In the genomic region with DNA sequence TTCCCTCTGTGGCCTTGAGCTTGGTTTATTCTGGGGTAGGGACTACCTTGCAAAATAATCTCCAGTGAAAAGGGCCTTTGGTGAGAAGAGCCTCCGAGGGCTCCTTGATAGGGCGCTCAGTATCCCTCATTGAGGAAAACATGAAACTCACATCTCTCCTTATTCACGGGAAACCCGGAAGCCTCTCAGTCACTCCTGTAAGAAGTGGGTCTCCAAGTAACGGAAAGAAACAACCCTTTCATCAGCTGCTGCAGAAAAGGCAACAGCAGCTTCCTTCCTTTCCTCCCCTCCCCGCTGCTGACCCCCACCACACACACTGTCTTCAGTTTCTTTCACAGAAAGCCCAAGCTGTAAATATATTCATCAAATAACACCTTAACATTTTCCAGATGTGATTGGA, we compare ENCODE assay signal across 12 cellular contexts.
A peak's percentile ranks its signal among the peaks of the same experiment; 100 is the strongest.
DNase-seq lines count a peak whose midpoint lies in the region; ATAC-seq and TF ChIP-seq lines count a peak whose summit lies in the region.
"Had no signal": no experiment of that assay in that cellular context is flagged by ENCODE, and none has a peak within 500 bp of the region (broad histone marks: within the 10 kb centered on the region; RNA-seq: fewer than 3 reads in every experiment).

No MANE protein-coding gene starts in this region.

- WGBS in ovary, 3 donors, result 48 to 63% (median 58%) methylated on average over 6 of the region's 6 CpGs

- no peak overlapping the region for H3K27ac ChIP-seq in CD4-positive, alpha-beta memory T cell (ENCODE audit: low read depth, low read length)
- H3K27ac ChIP-seq in Panc1 (ENCODE audit: low read length) (peak overlapping the region; percentile 77), ovary (peak overlapping the region; percentile 81 to 84)
- H3K27ac ChIP-seq: HL-60 had no signal

- no peak for ATAC-seq in Panc1
- ATAC-seq: activated CD8-positive, alpha-beta memory T cell treated with anti-CD3 and anti-CD28 coated beads, Interleukin-2, amount 10 ng/mL, durations not matched to agents 7 days and 5 days had no signal

- H3K4me1 Mint-ChIP-seq in CD4-positive, alpha-beta memory T cell, result peaks cover 7 to 17% (median 15%) of the 10 kb centered on the region in 4 donors
- H3K4me1 Mint-ChIP-seq in endothelial cell (ENCODE audit: unreplicated experiment), result peaks cover 94% of the 10 kb centered on the region

- no peaks in the 10 kb centered on the region for H3K9me3 Mint-ChIP-seq in CD4-positive, alpha-beta memory T cell
- H3K9me3 Mint-ChIP-seq in endothelial cell (ENCODE audit: unreplicated experiment), result no peaks in the 10 kb centered on the region

- H3K4me3 ChIP-seq in CD4-positive, alpha-beta memory T cell (ENCODE audit: low read length in 2 of 2), result no peak overlapping the region
- peak overlapping the region; percentile 40 to 66 for H3K4me3 ChIP-seq in Panc1 (ENCODE audit: low read depth in 2 of 2, low read length in 2 of 2)
- peak overlapping the region; percentile 10 for H3K4me3 ChIP-seq in ovary

- H3K4me1 ChIP-seq in CD4-positive, alpha-beta memory T cell (ENCODE audit: insufficient read depth, low read length), result no peaks in the 10 kb centered on the region
- peaks cover 5% of the 10 kb centered on the region; the same call in 1 of the 2 replicates for H3K4me1 ChIP-seq in Panc1 (ENCODE audit: control insufficient read depth, insufficient read depth, low read length)
- H3K4me1 ChIP-seq in ovary (ENCODE audit: insufficient read depth), result peaks cover 29% of the 10 kb centered on the region

- no peaks in the 10 kb centered on the region for H3K36me3 Mint-ChIP-seq in CD4-positive, alpha-beta memory T cell
- peaks cover 18% of the 10 kb centered on the region for H3K36me3 Mint-ChIP-seq in endothelial cell (ENCODE audit: low read depth, unreplicated experiment)
- H3K36me3 Mint-ChIP-seq: activated CD8-positive, alpha-beta memory T cell treated with anti-CD3 and anti-CD28 coated beads, Interleukin-2, amount 10 ng/mL, durations not matched to agents 7 days and 5 days had no signal

- TF ChIP-seq EP300 in ovary (IDR thresholded peaks at IDR 0.05), result no peak

- CTCF ChIA-PET in CD4-positive, alpha-beta memory T cell (lab: Charles Lee; ENCODE audit: partially characterized antibody), result interaction anchor here (1.3 to 1.4 kb wide), 2 partner anchors 22 to 223 kb away, joined by 3 to 4 read pairs; no protein-coding TSS in a partner anchor
- CTCF ChIA-PET in Panc1 (lab: Charles Lee), result no interaction called here

- DNase-seq in CD4-positive, alpha-beta memory T cell, result no peak
- DNase-seq in Panc1 (ENCODE audit: low read depth, low spot score), result no peak
- no peak for DNase-seq in endothelial cell (ENCODE audit: low spot score)
- DNase-seq in ovary, result no peak
- DNase-seq in COLO668 (lab: John Stamatoyannopoulos, UW; ENCODE audit: unreplicated experiment), result no peak
- no peak for DNase-seq in stimulated activated naive CD4-positive, alpha-beta T cell treated with Interleukin-2 at 50 U/mL for 16 hours (lab: John Stamatoyannopoulos, UW)
- no peak for DNase-seq in erythroblast (lab: John Stamatoyannopoulos, UW)
- DNase-seq in ecto neural progenitor cell (ENCODE audit: low spot score), result no peak
- DNase-seq: activated CD8-positive, alpha-beta memory T cell treated with anti-CD3 and anti-CD28 coated beads, Interleukin-2, amount 10 ng/mL, durations not matched to agents 7 days and 5 days; EL; NCI-H446 had no signal

- in situ Hi-C loops in Panc1 (cut with HindIII; ENCODE audit: low pct_unique_long_range_greater_than_20kb, low sequenced_read_pairs), result no loop called here

- TF ChIP-seq POLR2A in ovary (IDR thresholded peaks at IDR 0.05) (no peak), erythroblast (IDR thresholded peaks at IDR 0.05; ENCODE audit: low read length) (no peak)

- no peaks in the 10 kb centered on the region for H3K27me3 ChIP-seq in CD4-positive, alpha-beta memory T cell (ENCODE audit: insufficient read depth, low read length)
- H3K27me3 ChIP-seq in Panc1 (ENCODE audit: control insufficient read depth, insufficient read depth, low read length), result no peaks in the 10 kb centered on the region
- H3K27me3 ChIP-seq in ovary, result no peaks in the 10 kb centered on the region

- peak overlapping the region in 4 of 7 donors; percentile 1 to 85 (median 53) for H3K27ac Mint-ChIP-seq in CD4-positive, alpha-beta memory T cell
- peak overlapping the region; percentile 98 for H3K27ac Mint-ChIP-seq in endothelial cell (ENCODE audit: unreplicated experiment)
- H3K27ac Mint-ChIP-seq: activated CD8-positive, alpha-beta memory T cell treated with anti-CD3 and anti-CD28 coated beads, Interleukin-2, amount 10 ng/mL, durations not matched to agents 7 days and 5 days had no signal

- peak overlapping the region in 4 of 8 donors; percentile 18 to 57 (median 25) for H3K4me3 Mint-ChIP-seq in CD4-positive, alpha-beta memory T cell
- peak overlapping the region; percentile 91 for H3K4me3 Mint-ChIP-seq in endothelial cell (ENCODE audit: unreplicated experiment)
- H3K4me3 Mint-ChIP-seq: activated CD8-positive, alpha-beta memory T cell treated with anti-CD3 and anti-CD28 coated beads, Interleukin-2, amount 10 ng/mL, durations not matched to agents 7 days and 5 days had no signal

- H3K27me3 Mint-ChIP-seq in CD4-positive, alpha-beta memory T cell, result no peaks in the 10 kb centered on the region
- H3K27me3 Mint-ChIP-seq in endothelial cell (ENCODE audit: unreplicated experiment), result peaks cover 23% of the 10 kb centered on the region

- BruUV-seq in Panc1 (replicated peaks; lab: Mats Ljungman, UMichigan), result no TSS peak

- H3K36me3 ChIP-seq in CD4-positive, alpha-beta memory T cell (ENCODE audit: insufficient read depth, low read length), result no peaks in the 10 kb centered on the region
- H3K36me3 ChIP-seq in Panc1 (ENCODE audit: control insufficient read depth, insufficient read depth, low read length) (no peaks in the 10 kb centered on the region), ovary (no peaks in the 10 kb centered on the region)

- POLR2A ChIA-PET in CD4-positive, alpha-beta memory T cell (lab: Charles Lee; ENCODE audit: partially characterized antibody), result no interaction called here
- POLR2A ChIA-PET in Panc1 (lab: Charles Lee), result no interaction called here

- TF ChIP-seq CTCF in Panc1 (IDR thresholded peaks at IDR 0.05), result no peak
- TF ChIP-seq CTCF in endothelial cell (IDR thresholded peaks at IDR 0.05; ENCODE audit: unreplicated experiment), result no peak
- no peak for TF ChIP-seq CTCF in ovary (IDR thresholded peaks at IDR 0.05)

- intact Hi-C loops in CD4-positive, alpha-beta memory T cell (cut with micrococcal nuclease), result no loop called here
- intact Hi-C loops in Panc1 (cut with micrococcal nuclease; ENCODE audit: unreplicated experiment), result no loop called here
- intact Hi-C loops in ovary (cut with DNase I), result no loop called here

- no peaks in the 10 kb centered on the region for H3K9me3 ChIP-seq in CD4-positive, alpha-beta memory T cell (ENCODE audit: control insufficient read depth in 1 of 2, low read length in 2 of 2)
- H3K9me3 ChIP-seq in Panc1 (ENCODE audit: control insufficient read depth, insufficient read depth, low read depth, low read length) (no peaks in the 10 kb centered on the region), ovary (no peaks in the 10 kb centered on the region)

Comparison
In these comparisons a context has a peak if more than half of its experiments do, and no peak if none do; other contexts are left out.
1. H3K4me3 ChIP-seq: peak in Panc1 (2 of 2) and ovary (single experiment); none in CD4-positive, alpha-beta memory T cell (0 of 2).